Comparison of ENCODE assay signal across 6 cellular contexts in the genomic region with DNA sequence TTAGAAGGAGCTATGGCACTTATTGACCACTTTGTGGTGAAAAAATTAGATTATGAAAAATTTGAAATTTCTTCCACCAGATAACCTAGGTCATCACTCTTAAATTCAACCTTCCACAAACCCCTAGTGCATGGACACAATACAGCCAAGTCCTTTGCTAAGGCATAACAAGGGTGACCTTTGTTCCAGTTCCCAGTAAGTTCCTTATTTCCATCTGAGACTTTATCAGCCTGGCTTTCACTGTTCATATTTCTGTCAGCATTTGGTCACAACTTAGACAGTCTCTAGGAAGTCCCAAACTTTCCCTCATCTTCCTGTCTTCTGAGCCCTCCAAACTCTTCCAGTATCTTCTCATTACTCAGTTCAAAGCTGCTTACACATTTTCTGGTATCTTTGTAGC.
"Had no signal": no experiment of that assay in that cellular context is flagged by ENCODE, and none has a peak within 500 bp of the region (broad histone marks: within the 10 kb centered on the region; RNA-seq: fewer than 3 reads in every experiment).

No MANE protein-coding gene starts in this region.

- H3K27ac Mint-ChIP-seq: GM23338, H9, IgD-negative memory B cell had no signal

- H3K36me3 Mint-ChIP-seq: IgD-negative memory B cell had no signal

- H3K4me3 Mint-ChIP-seq: GM23338, H9, IgD-negative memory B cell had no signal

- H3K9me3 Mint-ChIP-seq: GM23338, H9 had no signal

- H3K4me1 Mint-ChIP-seq: IgD-negative memory B cell had no signal

- ATAC-seq: GM23338, HepG2 had no signal

- DNase-seq: HCEC 1CT had no signal

- H3K27ac ChIP-seq: HL-60 had no signal
